25 cellular contexts compared by ENCODE assay signal in the genomic region with DNA sequence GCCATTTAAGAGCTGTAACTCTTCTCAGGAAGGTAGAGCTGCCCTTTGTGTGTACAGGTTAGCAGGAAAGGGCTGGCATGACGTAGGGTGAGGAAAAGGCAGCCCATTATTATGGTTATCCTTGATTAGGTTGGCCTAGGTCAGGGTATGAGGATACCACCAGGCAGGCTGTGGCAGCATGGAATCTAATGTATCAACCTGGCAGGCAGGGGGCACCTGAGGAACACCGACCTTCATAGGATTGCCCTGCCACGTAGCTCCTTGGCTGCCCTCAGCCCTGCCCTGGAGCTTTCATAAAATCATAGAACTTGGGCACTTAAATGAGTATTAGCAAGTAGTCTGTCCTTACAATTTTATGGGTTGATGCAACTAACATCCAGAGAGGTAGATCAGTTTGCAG.
DNase-seq lines count a peak whose midpoint lies in the region; ATAC-seq, FAIRE-seq and TF ChIP-seq lines count a peak whose summit lies in the region.
"Had no signal": no experiment of that assay in that cellular context is flagged by ENCODE, and none has a peak within 500 bp of the region (broad histone marks: within the 10 kb centered on the region; RNA-seq: fewer than 3 reads in every experiment).

No MANE protein-coding gene starts in this region.

- no peak for TF ChIP-seq EP300 in HepG2 (IDR thresholded peaks at IDR 0.05; ENCODE audit: low read depth in 2 of 2, low read length in 2 of 2)
- TF ChIP-seq EP300 in HepG2 (CRISPR knock-in tag; IDR thresholded peaks at IDR 0.05; ENCODE audit: borderline replicate concordance), result no peak

- H3K9me2 ChIP-seq in Karpas-422 (replicated peaks; ENCODE audit: insufficient read depth, low read length), result no peaks in the 10 kb centered on the region

- TF ChIP-seq POLR2A in HepG2 (IDR thresholded peaks at IDR 0.05; ENCODE audit: insufficient read depth in 1 of 2, low read depth in 2 of 2, low read length in 2 of 2), result no peak
- TF ChIP-seq POLR2A in right lobe of liver (IDR thresholded peaks at IDR 0.05), result no peak

- H3K4me2 ChIP-seq in HepG2 (ENCODE audit: low read depth, low read length) (no peak overlapping the region), Karpas-422 (ENCODE audit: low read depth, low read length, poor library complexity, severe bottlenecking) (no peak overlapping the region)

- no peak overlapping the region for H3K27ac Mint-ChIP-seq in activated T-helper 17 cell treated with anti-CD3 and anti-CD28 coated beads, Interleukin-2, amount 50 U/mL, for 72 hours
- H3K27ac Mint-ChIP-seq: activated naive CD8-positive, alpha-beta T cell treated with anti-CD3 and anti-CD28 coated beads, Interleukin-2, amount 10 ng/mL, durations not matched to agents 7 days and 5 days; natural killer cell treated with Interleukin-12 subunit alpha and Interleukin-12 subunit beta and Interleukin-15 and Interleukin-18, amount 100 ng/mL, for 72 hours; stimulated activated naive B cell treated with anti-CD40 and anti-IgM and Interleukin-4, amounts not matched to agents 10 μg/mL and 1 μg/mL and 100 μg/mL, for 72 hours had no signal

- in situ Hi-C loops in HepG2 (cut with HindIII; ENCODE audit: extremely low pct_ligation_motif_present, low pct_unique_long_range_greater_than_20kb), result no loop called here

- ATAC-seq in HepG2 (peak; percentile 67), right lobe of liver (no peak), HG03039 (IDR thresholded peaks at IDR 0.05; ENCODE audit: unreplicated experiment) (no peak)
- ATAC-seq in activated T-helper 17 cell treated with anti-CD3 and anti-CD28 coated beads, Interleukin-2, amount 50 U/mL, for 72 hours (replicated peaks), result peak; percentile 44
- ATAC-seq: body of pancreas; heart right ventricle; left lung; natural killer cell treated with Interleukin-12 subunit alpha and Interleukin-12 subunit beta and Interleukin-15 and Interleukin-18, amount 100 ng/mL, for 72 hours; pancreas; sciatic nerve; stimulated activated naive B cell treated with anti-CD40 and anti-IgM and Interleukin-4, amounts not matched to agents 10 μg/mL and 1 μg/mL and 100 μg/mL, for 72 hours; upper lobe of right lung had no signal

- WGBS in HepG2 (ENCODE audit: low lambda C conversion rate), result 20% methylated on average over 3 of the region's 3 CpGs
- 87% methylated on average over 3 of the region's 3 CpGs for WGBS in right lobe of liver (ENCODE audit: insufficient coverage, low coverage, low lambda C conversion rate, missing lambda C conversion rate)

- CTCF ChIA-PET in HepG2 (lab: Yijun Ruan, JAX; ENCODE audit: low intra/inter-chr PET ratio, low total read pairs), result no interaction called here

- no peak for FAIRE-seq in HepG2 (lab: Jason Lieb, UNC)
- FAIRE-seq: pancreas had no signal

- H2AFZ ChIP-seq in HepG2 (ENCODE audit: low read length), result no peak overlapping the region
- no peak overlapping the region for H2AFZ ChIP-seq in Karpas-422 (ENCODE audit: low read length)

- H3K27me3 Mint-ChIP-seq in activated T-helper 17 cell treated with anti-CD3 and anti-CD28 coated beads, Interleukin-2, amount 50 U/mL, for 72 hours, result peaks cover 3% of the 10 kb centered on the region
- H3K27me3 Mint-ChIP-seq: natural killer cell treated with Interleukin-12 subunit alpha and Interleukin-12 subunit beta and Interleukin-15 and Interleukin-18, amount 100 ng/mL, for 72 hours had no signal

- H3K4me3 ChIP-seq in HepG2 (replicated peaks in 1 of 3; ENCODE audit: insufficient read depth in 1 of 3, low read depth in 2 of 3, low read length in 3 of 3), result no peak overlapping the region
- no peak overlapping the region for H3K4me3 ChIP-seq in right lobe of liver
- no peak overlapping the region for H3K4me3 ChIP-seq in Karpas-422 (ENCODE audit: low read length)
- H3K4me3 ChIP-seq in stomach smooth muscle (ENCODE audit: low read length in 2 of 2), result no peak overlapping the region
- H3K4me3 ChIP-seq: body of pancreas, heart right ventricle, left lung, MG63, pancreas, upper lobe of right lung had no signal

- peaks cover 7% of the 10 kb centered on the region; the same call in 1 of the 2 replicates for H3K4me1 ChIP-seq in HepG2 (ENCODE audit: insufficient read depth, low read length)
- H3K4me1 ChIP-seq in right lobe of liver, result peaks cover 0 to 14% (median 2%) of the 10 kb centered on the region in 4 donors
- H3K4me1 ChIP-seq in Karpas-422 (ENCODE audit: low read length), result no peaks in the 10 kb centered on the region
- H3K4me1 ChIP-seq in stomach smooth muscle (ENCODE audit: control insufficient read depth, insufficient read depth, low read length), result peaks cover 24% of the 10 kb centered on the region
- H3K4me1 ChIP-seq: body of pancreas, left lung, pancreas, upper lobe of right lung had no signal

- H3K9ac ChIP-seq in HepG2 (ENCODE audit: insufficient read depth, low read depth, low read length), result no peak overlapping the region
- H3K9ac ChIP-seq in Karpas-422 (ENCODE audit: low read length), result no peak overlapping the region
- H3K9ac ChIP-seq in stomach smooth muscle (ENCODE audit: low read length in 2 of 2), result no peak overlapping the region

- DNase-seq in HepG2 (ENCODE audit: low spot score), result no peak
- no peak for DNase-seq in right lobe of liver
- DNase-seq in Karpas-422, result peak; percentile 42
- no peak for DNase-seq in SHP77 treated with DMSO at 0.1 percent for 48 hours (lab: John Stamatoyannopoulos, UW)
- DNase-seq: activated naive CD8-positive, alpha-beta T cell treated with anti-CD3 and anti-CD28 coated beads, Interleukin-2, amount 10 ng/mL, durations not matched to agents 7 days and 5 days; activated T-cell treated with anti-CD3 and anti-CD28 coated beads, Interleukin-2, amount 50 U/mL, for 48 hours; AML-193; body of pancreas; HCEC 1CT; heart right ventricle; left lung; MG63; midbrain; NCI-H1417 treated with DMSO at 0.1 percent for 48 hours; NCI-H2171; pancreas; SIG-M5; stimulated activated naive B cell treated with anti-CD40 and anti-IgM and Interleukin-4, amounts not matched to agents 10 μg/mL and 1 μg/mL and 100 μg/mL, for 72 hours; upper lobe of right lung had no signal

- H3K79me2 ChIP-seq in HepG2 (ENCODE audit: insufficient read depth, low read length), result no peaks in the 10 kb centered on the region
- no peaks in the 10 kb centered on the region for H3K79me2 ChIP-seq in Karpas-422 (ENCODE audit: low read length)

- no peak overlapping the region for H3K4me3 Mint-ChIP-seq in activated T-helper 17 cell treated with anti-CD3 and anti-CD28 coated beads, Interleukin-2, amount 50 U/mL, for 72 hours
- H3K4me3 Mint-ChIP-seq: activated naive CD8-positive, alpha-beta T cell treated with anti-CD3 and anti-CD28 coated beads, Interleukin-2, amount 10 ng/mL, durations not matched to agents 7 days and 5 days; CD8-positive, alpha-beta memory T cell; natural killer cell treated with Interleukin-12 subunit alpha and Interleukin-12 subunit beta and Interleukin-15 and Interleukin-18, amount 100 ng/mL, for 72 hours; stimulated activated naive B cell treated with anti-CD40 and anti-IgM and Interleukin-4, amounts not matched to agents 10 μg/mL and 1 μg/mL and 100 μg/mL, for 72 hours had no signal

- no peaks in the 10 kb centered on the region for H3K36me3 Mint-ChIP-seq in activated T-helper 17 cell treated with anti-CD3 and anti-CD28 coated beads, Interleukin-2, amount 50 U/mL, for 72 hours (ENCODE audit: low read depth)
- H3K36me3 Mint-ChIP-seq: activated naive CD8-positive, alpha-beta T cell treated with anti-CD3 and anti-CD28 coated beads, Interleukin-2, amount 10 ng/mL, durations not matched to agents 7 days and 5 days; CD8-positive, alpha-beta memory T cell; natural killer cell treated with Interleukin-12 subunit alpha and Interleukin-12 subunit beta and Interleukin-15 and Interleukin-18, amount 100 ng/mL, for 72 hours; stimulated activated naive B cell treated with anti-CD40 and anti-IgM and Interleukin-4, amounts not matched to agents 10 μg/mL and 1 μg/mL and 100 μg/mL, for 72 hours had no signal

- BruUV-seq in HepG2 (replicated peaks; lab: Mats Ljungman, UMichigan), result no TSS peak

- H3K9me3 Mint-ChIP-seq in activated T-helper 17 cell treated with anti-CD3 and anti-CD28 coated beads, Interleukin-2, amount 50 U/mL, for 72 hours, result no peaks in the 10 kb centered on the region
- H3K9me3 Mint-ChIP-seq: activated naive CD8-positive, alpha-beta T cell treated with anti-CD3 and anti-CD28 coated beads, Interleukin-2, amount 10 ng/mL, durations not matched to agents 7 days and 5 days; CD8-positive, alpha-beta memory T cell; natural killer cell treated with Interleukin-12 subunit alpha and Interleukin-12 subunit beta and Interleukin-15 and Interleukin-18, amount 100 ng/mL, for 72 hours; stimulated activated naive B cell treated with anti-CD40 and anti-IgM and Interleukin-4, amounts not matched to agents 10 μg/mL and 1 μg/mL and 100 μg/mL, for 72 hours had no signal

- H3K36me3 ChIP-seq in HepG2 (replicated peaks in 1 of 2; ENCODE audit: control insufficient read depth in 1 of 2, insufficient read depth in 2 of 2, low read length in 2 of 2) (no peaks in the 10 kb centered on the region), right lobe of liver (no peaks in the 10 kb centered on the region), Karpas-422 (ENCODE audit: insufficient read depth, low read length) (no peaks in the 10 kb centered on the region), stomach smooth muscle (ENCODE audit: control insufficient read depth in 2 of 2, insufficient read depth in 2 of 2, low read length in 2 of 2) (no peaks in the 10 kb centered on the region)
- H3K36me3 ChIP-seq: heart right ventricle, left lung, pancreas, upper lobe of right lung had no signal

- H4K20me1 ChIP-seq in HepG2 (ENCODE audit: insufficient read depth, low read length), result no peaks in the 10 kb centered on the region
- no peaks in the 10 kb centered on the region for H4K20me1 ChIP-seq in Karpas-422 (ENCODE audit: insufficient read depth, low read depth, low read length)

- TF ChIP-seq CTCF in HepG2 (CRISPR knock-in tag; IDR thresholded peaks at IDR 0.05), result 0 out of 2 replicates have a peak, but pooled peaks have one; percentile 11
- TF ChIP-seq CTCF in right lobe of liver (IDR thresholded peaks at IDR 0.05), result no peak

- TF ChIP-seq RAD21 in HepG2 (CRISPR knock-in tag; IDR thresholded peaks at IDR 0.05), result no peak

- no peaks in the 10 kb centered on the region for H3K27me3 ChIP-seq in HepG2 (ENCODE audit: control insufficient read depth in 1 of 2, insufficient read depth in 2 of 2, low read length in 2 of 2)
- H3K27me3 ChIP-seq in right lobe of liver, result no peaks in the 10 kb centered on the region
- no peaks in the 10 kb centered on the region for H3K27me3 ChIP-seq in Karpas-422 (ENCODE audit: low read length)
- H3K27me3 ChIP-seq in stomach smooth muscle (ENCODE audit: control insufficient read depth in 1 of 2, insufficient read depth in 2 of 2, low read length in 2 of 2), result no peaks in the 10 kb centered on the region
- H3K27me3 ChIP-seq: body of pancreas, heart right ventricle, left lung, MG63, pancreas, upper lobe of right lung had no signal

- no peak overlapping the region for H3K27ac ChIP-seq in HepG2 (ENCODE audit: extremely low read length, insufficient read depth, low read length)
- H3K27ac ChIP-seq in right lobe of liver, result no peak overlapping the region
- no peak overlapping the region for H3K27ac ChIP-seq in Karpas-422 (ENCODE audit: low read length)
- H3K27ac ChIP-seq in stomach smooth muscle (ENCODE audit: low read length), result peak overlapping the region; percentile 26
- H3K27ac ChIP-seq: body of pancreas, heart right ventricle, left lung, pancreas, upper lobe of right lung had no signal

- H3K4me1 Mint-ChIP-seq in activated T-helper 17 cell treated with anti-CD3 and anti-CD28 coated beads, Interleukin-2, amount 50 U/mL, for 72 hours, result no peaks in the 10 kb centered on the region
- H3K4me1 Mint-ChIP-seq: activated naive CD8-positive, alpha-beta T cell treated with anti-CD3 and anti-CD28 coated beads, Interleukin-2, amount 10 ng/mL, durations not matched to agents 7 days and 5 days; CD8-positive, alpha-beta memory T cell had no signal

- H3K9me3 ChIP-seq in HepG2 (ENCODE audit: low read length) (no peaks in the 10 kb centered on the region), right lobe of liver (no peaks in the 10 kb centered on the region), Karpas-422 (ENCODE audit: low read length) (no peaks in the 10 kb centered on the region), stomach smooth muscle (ENCODE audit: control insufficient read depth in 2 of 2, low read length in 2 of 2) (no peaks in the 10 kb centered on the region)
- H3K9me3 ChIP-seq: body of pancreas, heart right ventricle, left lung, MG63, pancreas, upper lobe of right lung had no signal

- POLR2A ChIA-PET in HepG2 (lab: Yijun Ruan, JAX), result no interaction called here

- intact Hi-C loops in HepG2 (cut with micrococcal nuclease; ENCODE audit: unreplicated experiment), result no loop called here
- intact Hi-C loops in right lobe of liver (cut with DNase I), result no loop called here

Comparison
In these comparisons a context has a peak if more than half of its experiments do, and no peak if none do; other contexts are left out.
1. ATAC-seq: peak in HepG2 (single experiment) and activated T-helper 17 cell treated with anti-CD3 and anti-CD28 coated beads, Interleukin-2, amount 50 U/mL, for 72 hours (single experiment); none in right lobe of liver (0 of 4) and HG03039 (single experiment).